ENCODE assay signal across 8 cellular contexts in genomic region chr3:170811928-170812591, GRCh38. TPM values are rescaled to one million over a fixed set of nuclear protein-coding genes. Genes with fewer than 3 reads are reported as not detected.
A peak's percentile ranks its signal among the peaks of the same experiment; 100 is the strongest.
DNase-seq lines count a peak whose midpoint lies in the region; ATAC-seq, FAIRE-seq and TF ChIP-seq lines count a peak whose summit lies in the region.

No MANE protein-coding gene starts in this region.

- H3K27me3 ChIP-seq in adipocyte (replicated peaks; ENCODE audit: control insufficient read depth, insufficient read depth, low read length): no peaks in the 10 kb centered on the region
- H3K27me3 ChIP-seq in left ventricle myocardium inferior (ENCODE audit: low read depth): peaks cover under 1% of the 10 kb centered on the region

- H3K4me1 ChIP-seq in adipocyte (ENCODE audit: control insufficient read depth, insufficient read depth, low read length) (peaks cover 25% of the 10 kb centered on the region), left ventricle myocardium inferior (peaks cover 4% of the 10 kb centered on the region)

- no peaks in the 10 kb centered on the region for H3K36me3 ChIP-seq in adipocyte (ENCODE audit: control insufficient read depth, insufficient read depth, low read length, severe bottlenecking)
- H3K36me3 ChIP-seq in left ventricle myocardium inferior: no peaks in the 10 kb centered on the region

- FAIRE-seq in G401.6 (lab: Jason Lieb, UNC): peak; percentile 95

- H3K9ac ChIP-seq in adipocyte (ENCODE audit: low read length): peak overlapping the region; percentile 48

- H3K27ac ChIP-seq in left ventricle myocardium inferior (replicated peaks): no peak overlapping the region

- DNase-seq in NCI-H146 (lab: John Stamatoyannopoulos, UW) (peak; percentile 78), T follicular helper cell (ENCODE audit: low read depth) (peak; percentile 42), adipocyte (ENCODE audit: low read depth) (peak; percentile 93), left ventricle myocardium inferior (peak; percentile 37), retinal pigment epithelial cell (ENCODE audit: low read depth) (peak; percentile 59)

- H3K4me3 ChIP-seq in adipocyte (ENCODE audit: low read length) (no peak overlapping the region), left ventricle myocardium inferior (no peak overlapping the region), retinal pigment epithelial cell (ENCODE audit: low read length) (no peak overlapping the region)

- TF ChIP-seq CTCF in left ventricle myocardium inferior (IDR thresholded peaks at IDR 0.05; ENCODE audit: borderline replicate concordance) (peak; percentile 90), retinal pigment epithelial cell (conservative IDR thresholded peaks at IDR 0.05; ENCODE audit: low read depth, low read length) (peak; percentile 95)

- intact Hi-C loops in left ventricle myocardium inferior (cut with micrococcal nuclease): loop anchor here (2.0 kb wide), 1 partner anchor 393 kb away; the partner anchor contains the start of gene CLDN11

- peak; percentile 82 for ATAC-seq in HG02610 (IDR thresholded peaks at IDR 0.05; ENCODE audit: unreplicated experiment)
- ATAC-seq in GM19455 (IDR thresholded peaks at IDR 0.05; ENCODE audit: unreplicated experiment): no peak

- H3K9me3 ChIP-seq in adipocyte (ENCODE audit: control insufficient read depth, low read length) (no peaks in the 10 kb centered on the region), left ventricle myocardium inferior (replicated peaks) (no peaks in the 10 kb centered on the region)

RNA-seq across cellular contexts. Expression of gene RPL22L1, which starts 57.9 kb away (rescaled TPM):
- total RNA-seq in left ventricle myocardium inferior: 12.4 TPM

Comparison
In these comparisons a context has a peak if more than half of its experiments do, and no peak if none do; other contexts are left out.
1. DNase-seq: peak in every context shown above with its lines; median percentile 93 in adipocyte; 78 in NCI-H146; 59 in retinal pigment epithelial cell; 42 in T follicular helper cell; 37 in left ventricle myocardium inferior.